Comparison of ENCODE assay signal across 13 cellular contexts in genomic region chr1:246091477-246091876, GRCh38.
"Had no signal": no experiment of that assay in that cellular context is flagged by ENCODE, and none has a peak within 500 bp of the region (broad histone marks: within the 10 kb centered on the region; RNA-seq: fewer than 3 reads in every experiment).

No MANE protein-coding gene starts in this region.

- H3K4me1 Mint-ChIP-seq: WTC11 had no signal

- H3K36me3 Mint-ChIP-seq: WTC11 had no signal

- H3K9me3 Mint-ChIP-seq: type B pancreatic cell had no signal

- ATAC-seq: sciatic nerve, WTC11 had no signal

- DNase-seq: activated gamma-delta T cell treated with Interleukin-2 at 50 U/mL for 16 hours; activated T-cell treated with anti-CD3 and anti-CD28 coated beads, Interleukin-2, amount 50 U/mL, for 72 hours; caudate nucleus; effector CD8-positive, alpha-beta T cell; hypothalamus; kidney glomerular epithelial cell; mesendoderm; stimulated activated CD4-positive, alpha-beta T cell treated with anti-CD3 and anti-CD28 coated beads, Interleukin-2, amount 100 ng/mL, for 24 hours; stimulated activated naive CD4-positive, alpha-beta T cell had no signal

- H3K27ac Mint-ChIP-seq: activated T-cell treated with anti-CD3 and anti-CD28 coated beads, Interleukin-2, amount 50 U/mL, for 72 hours; nephron; type B pancreatic cell; WTC11 had no signal

- H3K4me3 Mint-ChIP-seq: activated T-cell treated with anti-CD3 and anti-CD28 coated beads, Interleukin-2, amount 50 U/mL, for 72 hours; nephron; type B pancreatic cell; WTC11 had no signal

- H3K27me3 Mint-ChIP-seq: type B pancreatic cell had no signal
